Comparison of ENCODE assay signal across 18 cellular contexts in genomic region chr7:36601596-36601995, GRCh38.
DNase-seq lines count a peak whose midpoint lies in the region; ATAC-seq and TF ChIP-seq lines count a peak whose summit lies in the region.
"Had no signal": no experiment of that assay in that cellular context is flagged by ENCODE, and none has a peak within 500 bp of the region (broad histone marks: within the 10 kb centered on the region; RNA-seq: fewer than 3 reads in every experiment).

No MANE protein-coding gene starts in this region.

- no peaks in the 10 kb centered on the region for H3K27me3 ChIP-seq in hepatocyte
- H3K27me3 ChIP-seq: BLaER1, body of pancreas, gastroesophageal sphincter, ovary had no signal

- no peak for DNase-seq in activated T-cell treated with anti-CD3 and anti-CD28 coated beads, Interleukin-2, amount 50 U/mL, for 72 hours
- DNase-seq in activated T-cell treated with anti-CD3 and anti-CD28 coated beads, Interleukin-2, amount 50 U/mL, for 4 hours = no peak
- peak; percentile 13 for DNase-seq in RPMI7951 (ENCODE audit: low read depth)
- DNase-seq in hepatocyte (ENCODE audit: low spot score) = no peak
- DNase-seq in stimulated activated naive CD8-positive, alpha-beta T cell treated with anti-CD3 and anti-CD28 coated beads, Interleukin-15, Interleukin-2, amounts not matched to agents 100 U/mL and 50 U/mL, for 24 hours = no peak
- no peak for DNase-seq in sciatic nerve (ENCODE audit: low spot score)
- DNase-seq in stimulated activated CD4-positive, alpha-beta T cell treated with anti-CD3 and anti-CD28 coated beads, Interleukin-2, amount 100 ng/mL, for 24 hours = no peak
- DNase-seq in NAMALWA (ENCODE audit: low spot score) = no peak
- DNase-seq: activated naive CD4-positive, alpha-beta T cell treated with Interleukin-2 at 50 U/mL for 16 hours; effector CD8-positive, alpha-beta T cell; NCI-H2081 treated with DMSO at 0.1 percent for 48 hours; ovary; RPMI8226; stimulated activated CD8-positive, alpha-beta memory T cell treated with anti-CD3 and anti-CD28 coated beads, Interleukin-4, amount 100 ng/mL, for 48 hours; WERI-Rb-1 had no signal

- peak overlapping the region; percentile 61 for H3K27ac ChIP-seq in hepatocyte
- H3K27ac ChIP-seq: BLaER1, body of pancreas, gastroesophageal sphincter, ovary, WERI-Rb-1 had no signal

- no peaks in the 10 kb centered on the region for H3K9me2 ChIP-seq in hepatocyte (replicated peaks; ENCODE audit: insufficient read depth)

- intact Hi-C loops in sciatic nerve (cut with DNase I) = no loop called here

- peaks cover 9% of the 10 kb centered on the region for H3K4me1 ChIP-seq in hepatocyte (ENCODE audit: insufficient read depth)
- H3K4me1 ChIP-seq: BLaER1, gastroesophageal sphincter had no signal

- peaks cover 2 to 3% of the 10 kb centered on the region in 2 donors for H3K36me3 Mint-ChIP-seq in activated T-cell treated with anti-CD3 and anti-CD28 coated beads, Interleukin-2, amount 50 U/mL, for 72 hours (ENCODE audit: insufficient read depth in 2 of 2)
- peaks cover 10% of the 10 kb centered on the region for H3K36me3 Mint-ChIP-seq in activated T-cell treated with anti-CD3 and anti-CD28 coated beads, Interleukin-2, amount 50 U/mL, for 4 hours (ENCODE audit: insufficient read depth)

- no peak for TF ChIP-seq CTCF in hepatocyte (IDR thresholded peaks at IDR 0.05; ENCODE audit: poor library complexity)

- no peak overlapping the region for H3K4me2 ChIP-seq in hepatocyte
- H3K4me2 ChIP-seq: BLaER1 had no signal

- no peaks in the 10 kb centered on the region for H3K9me3 Mint-ChIP-seq in activated T-cell treated with anti-CD3 and anti-CD28 coated beads, Interleukin-2, amount 50 U/mL, for 72 hours
- no peaks in the 10 kb centered on the region for H3K9me3 Mint-ChIP-seq in activated T-cell treated with anti-CD3 and anti-CD28 coated beads, Interleukin-2, amount 50 U/mL, for 4 hours

- WGBS in hepatocyte (ENCODE audit: low lambda C conversion rate, missing lambda C conversion rate) = 58% methylated on average over 3 of the region's 3 CpGs

- H3K4me3 ChIP-seq in hepatocyte = no peak overlapping the region
- H3K4me3 ChIP-seq: BLaER1, body of pancreas, gastroesophageal sphincter, ovary had no signal

- no peak overlapping the region for H2AFZ ChIP-seq in hepatocyte

- H3K79me2 ChIP-seq in hepatocyte = no peaks in the 10 kb centered on the region

- peak overlapping the region; percentile 85 for H3K27ac Mint-ChIP-seq in activated T-cell treated with anti-CD3 and anti-CD28 coated beads, Interleukin-2, amount 50 U/mL, for 72 hours

- no peaks in the 10 kb centered on the region for H4K20me1 ChIP-seq in hepatocyte (ENCODE audit: insufficient read depth, poor library complexity, severe bottlenecking)
- H4K20me1 ChIP-seq: BLaER1 had no signal

- no peaks in the 10 kb centered on the region for H3K27me3 Mint-ChIP-seq in activated T-cell treated with anti-CD3 and anti-CD28 coated beads, Interleukin-2, amount 50 U/mL, for 72 hours (ENCODE audit: low read depth)
- H3K27me3 Mint-ChIP-seq in activated T-cell treated with anti-CD3 and anti-CD28 coated beads, Interleukin-2, amount 50 U/mL, for 4 hours (ENCODE audit: low read depth) = no peaks in the 10 kb centered on the region

- peak overlapping the region; percentile 66 to 70 for H3K4me3 Mint-ChIP-seq in activated T-cell treated with anti-CD3 and anti-CD28 coated beads, Interleukin-2, amount 50 U/mL, for 72 hours
- H3K4me3 Mint-ChIP-seq in activated T-cell treated with anti-CD3 and anti-CD28 coated beads, Interleukin-2, amount 50 U/mL, for 4 hours = no peak overlapping the region

- no peaks in the 10 kb centered on the region for H3K9me3 ChIP-seq in hepatocyte (ENCODE audit: low read depth)
- H3K9me3 ChIP-seq: BLaER1, body of pancreas, gastroesophageal sphincter, ovary had no signal

- no peaks in the 10 kb centered on the region for H3K36me3 ChIP-seq in hepatocyte (replicated peaks; ENCODE audit: insufficient read depth, low read depth)
- H3K36me3 ChIP-seq: BLaER1, gastroesophageal sphincter, ovary, WERI-Rb-1 had no signal

- peaks cover 92% of the 10 kb centered on the region for H3K4me1 Mint-ChIP-seq in activated T-cell treated with anti-CD3 and anti-CD28 coated beads, Interleukin-2, amount 50 U/mL, for 72 hours (ENCODE audit: low read depth)
- H3K4me1 Mint-ChIP-seq in activated T-cell treated with anti-CD3 and anti-CD28 coated beads, Interleukin-2, amount 50 U/mL, for 4 hours (ENCODE audit: low read depth) = peaks cover 42% of the 10 kb centered on the region

- peak; percentile 18 to 21 for ATAC-seq in activated T-cell treated with anti-CD3 and anti-CD28 coated beads, Interleukin-2, amount 50 U/mL, for 72 hours (replicated peaks in 1 of 2)
- no peak for ATAC-seq in activated T-cell treated with anti-CD3 and anti-CD28 coated beads, Interleukin-2, amount 50 U/mL, for 4 hours
- ATAC-seq in stimulated activated naive CD8-positive, alpha-beta T cell treated with anti-CD3 and anti-CD28 coated beads, Interleukin-15, Interleukin-2, amounts not matched to agents 100 U/mL and 50 U/mL, for 24 hours = peak; percentile 3
- ATAC-seq in sciatic nerve = no peak
- ATAC-seq: gastroesophageal sphincter had no signal

Comparison
In these comparisons a context has a peak if more than half of its experiments do, and no peak if none do; other contexts are left out.
1. ATAC-seq: peak in activated T-cell treated with anti-CD3 and anti-CD28 coated beads, Interleukin-2, amount 50 U/mL, for 72 hours (2 of 2) and stimulated activated naive CD8-positive, alpha-beta T cell treated with anti-CD3 and anti-CD28 coated beads, Interleukin-15, Interleukin-2, amounts not matched to agents 100 U/mL and 50 U/mL, for 24 hours (single experiment); none in activated T-cell treated with anti-CD3 and anti-CD28 coated beads, Interleukin-2, amount 50 U/mL, for 4 hours (0 of 2) and sciatic nerve (single experiment).